In the genomic region with DNA sequence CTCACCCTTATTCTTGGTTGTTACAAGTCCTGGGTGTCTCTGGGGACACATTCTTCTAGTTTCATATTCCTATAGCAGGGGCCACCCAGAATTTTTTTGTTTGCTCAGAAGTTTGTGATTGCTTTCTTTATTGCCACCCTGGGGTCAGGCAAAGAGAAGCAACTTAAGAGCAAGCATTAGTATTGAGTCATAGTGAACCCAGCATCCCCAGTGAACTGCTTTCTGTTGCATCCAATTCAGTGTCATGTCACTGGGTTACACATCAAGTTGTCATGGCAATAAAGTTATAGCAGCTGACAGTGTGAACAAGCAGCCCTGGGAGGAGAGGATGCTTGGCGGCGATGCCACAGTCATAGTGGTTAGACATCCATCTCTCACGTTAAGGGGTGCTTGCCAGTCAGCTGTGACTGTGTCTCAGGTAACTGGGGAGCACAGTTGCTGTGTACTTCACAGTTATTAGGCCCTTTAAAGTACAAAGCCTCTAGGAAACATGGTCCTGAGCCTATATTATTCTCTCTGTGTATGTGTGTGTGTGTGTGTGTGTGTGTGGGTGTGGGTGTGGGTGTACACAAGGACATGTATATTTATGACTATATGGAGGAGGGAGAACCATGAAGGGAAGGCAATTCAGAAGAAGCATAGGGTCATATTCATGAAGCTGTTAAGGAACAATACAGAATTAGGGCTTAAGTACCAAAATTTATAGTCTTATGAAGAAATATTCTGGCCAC, we compare ENCODE assay signal across 8 cellular contexts. TPM values are rescaled to one million over a fixed set of nuclear protein-coding genes. Genes with fewer than 3 reads are reported as not detected.
DNase-seq lines count a peak whose midpoint lies in the region; ATAC-seq and TF ChIP-seq lines count a peak whose summit lies in the region.

No MANE protein-coding gene starts in this region.

- H3K27me3 ChIP-seq in tibial nerve: no peaks in the 10 kb centered on the region

- ATAC-seq in GM19452 (IDR thresholded peaks at IDR 0.05; ENCODE audit: unreplicated experiment) (peak; percentile 98), HG03342 (IDR thresholded peaks at IDR 0.05; ENCODE audit: unreplicated experiment) (peak; percentile 94)

- H3K4me3 ChIP-seq in fibroblast of pulmonary artery (replicated peaks; ENCODE audit: low read depth, low read length) (no peak overlapping the region), tibial nerve (no peak overlapping the region)

- H3K4me1 ChIP-seq in tibial nerve: peaks cover 0 to 5% (median 0%) of the 10 kb centered on the region in 4 donors

- no peaks in the 10 kb centered on the region for H3K9me3 ChIP-seq in tibial nerve

- TF ChIP-seq EP300 in tibial nerve (IDR thresholded peaks at IDR 0.05): no peak

- H3K36me3 ChIP-seq in tibial nerve: no peaks in the 10 kb centered on the region

- no peak for TF ChIP-seq CTCF in fibroblast of pulmonary artery (IDR thresholded peaks at IDR 0.05; ENCODE audit: low read length, missing control alignments)
- no peak for TF ChIP-seq CTCF in tibial nerve (IDR thresholded peaks at IDR 0.05)

- no peak overlapping the region for H3K27ac ChIP-seq in tibial nerve

- DNase-seq in DMS79 (lab: John Stamatoyannopoulos, UW) (peak; percentile 33), fibroblast of pulmonary artery (ENCODE audit: low read depth) (peak; percentile 26), tibial nerve (ENCODE audit: low spot score in 2 of 2) (no peak), HPDE6-E6E7 (ENCODE audit: extremely low spot score) (no peak), SW 1271 (lab: John Stamatoyannopoulos, UW) (no peak), NOMO-1 treated with dmso at 0.1 percent for 144 hours (lab: John Stamatoyannopoulos, UW; ENCODE audit: unreplicated experiment) (no peak)

- 91% methylated on average over 3 of the region's 3 CpGs for WGBS in tibial nerve, 2 donors

- no peak for TF ChIP-seq POLR2A in tibial nerve (IDR thresholded peaks at IDR 0.05)

RNA-seq across cellular contexts. Expression of a gene that starts 52.5 kb away (rescaled TPM):
- total RNA-seq in tibial nerve: 10 to 100 TPM; 22.3 to 46.7 (median 39.5) TPM

Comparison
In these comparisons a context has a peak if more than half of its experiments do, and no peak if none do; other contexts are left out.
1. DNase-seq: peak in DMS79 (single experiment) and fibroblast of pulmonary artery (single experiment); none in tibial nerve (0 of 2), HPDE6-E6E7 (single experiment), SW 1271 (0 of 2) and NOMO-1 treated with dmso at 0.1 percent for 144 hours (single experiment).